In the genomic region with DNA sequence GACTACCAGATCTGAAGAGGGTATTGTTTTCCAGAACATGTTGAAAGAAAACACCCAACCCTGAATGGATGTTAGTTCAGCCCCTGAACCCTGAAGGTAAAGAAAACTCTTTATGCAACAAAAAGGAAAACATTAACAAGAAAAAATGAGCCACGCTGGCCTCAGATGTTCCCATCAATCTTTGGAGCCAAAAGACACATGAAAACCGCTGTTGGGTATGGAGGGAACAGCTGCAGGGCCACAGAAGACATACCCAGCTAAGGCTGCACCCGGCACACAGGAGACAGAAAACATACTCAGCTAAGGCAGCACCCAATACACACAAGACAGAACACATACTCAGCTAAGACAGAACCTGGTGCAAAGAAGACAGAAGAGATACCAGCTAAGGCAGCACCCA, we compare ENCODE assay signal across 23 cellular contexts. TPM values are rescaled to one million over a fixed set of nuclear protein-coding genes. Genes with fewer than 3 reads are reported as not detected.
"Had no signal": no experiment of that assay in that cellular context is flagged by ENCODE, and none has a peak within 500 bp of the region (broad histone marks: within the 10 kb centered on the region; RNA-seq: fewer than 3 reads in every experiment).

No MANE protein-coding gene starts in this region.

- H3K36me3 ChIP-seq: SJSA1 had no signal

- H3K27ac ChIP-seq: RWPE1, SJSA1, SK-N-MC had no signal

- H3K4me3 ChIP-seq: SJSA1 had no signal

- DNase-seq: IMR-90, Karpas-422, KG1, MM.1S, NCI-H1092 treated with DMSO at 0.1 percent for 48 hours, NCI-H1436, NCI-H187, NCI-H2029, NCI-H2081 treated with DMSO at 0.1 percent for 48 hours, NCI-H2171, NCI-H226, NCI-H446, NCI-H510A, NCI-H524 treated with DMSO at 0.1 percent for 48 hours, NCI-H774, SHP77 treated with DMSO at 0.1 percent for 48 hours had no signal

- H3K9me3 ChIP-seq: SJSA1 had no signal

- ATAC-seq: HepG2, Right ventricle myocardium inferior had no signal

- H3K4me1 ChIP-seq: SJSA1 had no signal

RNA-seq across cellular contexts. Expression of a gene that starts 51.3 kb away (rescaled TPM):
- total RNA-seq: HT1080, M059J, Right ventricle myocardium inferior, SJSA1 had no signal
- polyA plus RNA-seq: HepG2 had no signal
